Comparison of ENCODE assay signal across 31 cellular contexts in genomic region chr2:171098607-171099006, GRCh38.
"Had no signal": no experiment of that assay in that cellular context is flagged by ENCODE, and none has a peak within 500 bp of the region (broad histone marks: within the 10 kb centered on the region; RNA-seq: fewer than 3 reads in every experiment).

No MANE protein-coding gene starts in this region.

- H3K27ac Mint-ChIP-seq: activated CD4-positive, alpha-beta T cell treated with anti-CD3 and anti-CD28 coated beads, Interleukin-2, amount 10 ng/mL, durations not matched to agents 7 days and 5 days; activated CD8-positive, alpha-beta T cell treated with anti-CD3 and anti-CD28 coated beads for 36 hours; activated naive CD8-positive, alpha-beta T cell; activated T-helper 17 cell treated with anti-CD3 and anti-CD28 coated beads, Interleukin-2, amount 50 U/mL, for 72 hours; effector memory CD8-positive, alpha-beta T cell; T-helper 17 cell; T-helper 2 cell treated with Interferon-gamma antibody and Interleukin-4, amounts not matched to agents 5 μg/mL and 100 μg/mL, for 36 hours had no signal

- H3K4me1 ChIP-seq: gastrocnemius medialis, heart right ventricle had no signal

- DNase-seq: activated CD4-positive, alpha-beta T cell treated with anti-CD3 and anti-CD28 coated beads for 1 hour; activated CD4-positive, alpha-beta T cell treated with anti-CD3 and anti-CD28 coated beads for 4 hours; activated CD4-positive, alpha-beta T cell treated with anti-CD3 and anti-CD28 coated beads, Interleukin-2, amount 10 ng/mL, durations not matched to agents 7 days and 5 days; activated CD4-positive, alpha-beta T cell treated with anti-CD3 and anti-CD28 coated beads, Interleukin-2, amount 50 U/mL, for 48 hours; activated CD8-positive, alpha-beta memory T cell treated with anti-CD3 and anti-CD28 coated beads for 24 hours; activated CD8-positive, alpha-beta T cell treated with anti-CD3 and anti-CD28 coated beads for 36 hours; activated effector memory CD4-positive, alpha-beta T cell treated with Interleukin-2 at 50 U/mL for 16 hours; activated gamma-delta T cell treated with Interleukin-2 at 50 U/mL for 16 hours; activated naive CD4-positive, alpha-beta T cell treated with anti-CD3 and anti-CD28 coated beads, Interleukin-2, amount 50 U/mL, for 16 hours; activated naive CD4-positive, alpha-beta T cell treated with Interleukin-2 at 50 U/mL for 16 hours; activated T-cell treated with anti-CD3 and anti-CD28 coated beads, Interleukin-2, amount 50 U/mL, for 4 hours; amniotic stem cell; anterior cingulate cortex; brain microvascular endothelial cell; cortex of kidney; dermis blood vessel endothelial cell; effector CD4-positive, alpha-beta T cell; effector memory CD8-positive, alpha-beta T cell; erythroblast; foreskin keratinocyte; gastrocnemius medialis; heart right ventricle; T-helper 17 cell; T1000 had no signal

- H3K27me3 Mint-ChIP-seq: activated CD4-positive, alpha-beta T cell treated with anti-CD3 and anti-CD28 coated beads, Interleukin-2, amount 10 ng/mL, durations not matched to agents 7 days and 5 days; activated CD8-positive, alpha-beta T cell treated with anti-CD3 and anti-CD28 coated beads for 36 hours; activated naive CD8-positive, alpha-beta T cell; activated T-helper 17 cell treated with anti-CD3 and anti-CD28 coated beads, Interleukin-2, amount 50 U/mL, for 72 hours; effector memory CD8-positive, alpha-beta T cell; T-helper 17 cell had no signal

- H3K9me3 ChIP-seq: gastrocnemius medialis had no signal

- H3K4me3 ChIP-seq: esophagus muscularis mucosa, gastrocnemius medialis, heart right ventricle, hepatocyte had no signal

- H3K27me3 ChIP-seq: brain microvascular endothelial cell, esophagus muscularis mucosa, foreskin keratinocyte, gastrocnemius medialis, heart right ventricle, hepatocyte had no signal

- H3K4me3 Mint-ChIP-seq: activated CD4-positive, alpha-beta T cell treated with anti-CD3 and anti-CD28 coated beads, Interleukin-2, amount 10 ng/mL, durations not matched to agents 7 days and 5 days; activated CD8-positive, alpha-beta T cell treated with anti-CD3 and anti-CD28 coated beads for 36 hours; activated naive CD8-positive, alpha-beta T cell; activated T-cell treated with anti-CD3 and anti-CD28 coated beads, Interleukin-2, amount 50 U/mL, for 4 hours; activated T-helper 17 cell treated with anti-CD3 and anti-CD28 coated beads, Interleukin-2, amount 50 U/mL, for 72 hours; effector memory CD8-positive, alpha-beta T cell; T-helper 17 cell; T-helper 2 cell treated with Interferon-gamma antibody and Interleukin-4, amounts not matched to agents 5 μg/mL and 100 μg/mL, for 36 hours had no signal

- H3K36me3 ChIP-seq: brain microvascular endothelial cell had no signal

- H3K27ac ChIP-seq: brain microvascular endothelial cell, esophagus muscularis mucosa, foreskin keratinocyte, gastrocnemius medialis, heart right ventricle, hepatocyte had no signal

- FAIRE-seq: bronchial epithelial cell, colon had no signal

- ATAC-seq: activated CD8-positive, alpha-beta T cell treated with anti-CD3 and anti-CD28 coated beads for 36 hours; activated T-cell treated with anti-CD3 and anti-CD28 coated beads, Interleukin-2, amount 50 U/mL, for 4 hours; activated T-helper 17 cell treated with anti-CD3 and anti-CD28 coated beads, Interleukin-2, amount 50 U/mL, for 72 hours; effector memory CD8-positive, alpha-beta T cell; foreskin keratinocyte; gastrocnemius medialis; heart right ventricle; T-helper 17 cell had no signal
